13 cellular contexts compared by ENCODE assay signal in the genomic region with DNA sequence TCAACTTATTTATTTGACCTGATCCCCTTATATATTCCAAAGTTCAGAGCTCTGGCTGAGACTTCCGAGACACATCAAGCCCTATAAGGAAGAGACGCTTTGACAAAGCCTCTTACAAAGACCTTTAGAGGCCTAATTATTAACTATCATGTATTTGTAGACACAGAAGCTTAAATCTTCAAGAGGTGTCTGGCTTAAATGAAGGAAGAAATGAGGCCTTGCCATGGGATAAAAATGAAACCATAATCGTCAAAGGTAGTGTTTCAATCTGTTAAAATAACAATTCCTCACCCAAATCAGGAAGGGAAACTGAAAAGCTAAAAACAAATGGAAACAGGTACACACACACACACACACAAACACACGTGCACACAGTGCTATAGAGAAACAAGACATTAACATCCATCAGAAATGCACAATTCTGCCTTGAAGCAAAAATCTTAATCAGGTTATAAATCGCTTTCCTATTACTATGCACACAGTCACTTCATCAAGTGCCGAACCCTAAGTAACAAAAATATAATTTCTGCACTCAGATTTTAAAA. TPM values are rescaled to one million over a fixed set of nuclear protein-coding genes. Genes with fewer than 3 reads are reported as not detected.
DNase-seq lines count a peak whose midpoint lies in the region; ATAC-seq, FAIRE-seq and TF ChIP-seq lines count a peak whose summit lies in the region.
"Had no signal": no experiment of that assay in that cellular context is flagged by ENCODE, and none has a peak within 500 bp of the region (broad histone marks: within the 10 kb centered on the region; RNA-seq: fewer than 3 reads in every experiment).

No MANE protein-coding gene starts in this region.

- no peak for TF ChIP-seq RAD21 in IMR-90 (IDR thresholded peaks at IDR 0.05; ENCODE audit: low read length)
- TF ChIP-seq RAD21 in HepG2 (CRISPR knock-in tag; IDR thresholded peaks at IDR 0.05), result no peak

- no peaks in the 10 kb centered on the region for H3K27me3 ChIP-seq in IMR-90 (ENCODE audit: control insufficient read depth, insufficient read depth, low read length)
- no peaks in the 10 kb centered on the region for H3K27me3 ChIP-seq in HepG2 (ENCODE audit: control insufficient read depth in 1 of 2, insufficient read depth in 2 of 2, low read length in 2 of 2)
- no peaks in the 10 kb centered on the region for H3K27me3 ChIP-seq in stomach smooth muscle (ENCODE audit: control insufficient read depth in 1 of 2, insufficient read depth in 2 of 2, low read length in 2 of 2)
- no peaks in the 10 kb centered on the region for H3K27me3 ChIP-seq in prostate gland (replicated peaks; ENCODE audit: insufficient read depth)
- H3K27me3 ChIP-seq: neutrophil had no signal

- peak overlapping the region; percentile 99; the same call in 1 of the 2 replicates for H4K5ac ChIP-seq in IMR-90 (ENCODE audit: low read depth, low read length)

- FAIRE-seq in HepG2 (lab: Jason Lieb, UNC), result no peak

- POLR2A ChIA-PET in IMR-90 (lab: Charles Lee; ENCODE audit: unreplicated experiment), result no interaction called here
- POLR2A ChIA-PET in HepG2 (lab: Yijun Ruan, JAX), result no interaction called here

- peak overlapping the region; percentile 68 for H4K91ac ChIP-seq in IMR-90 (ENCODE audit: insufficient read depth, low read depth, low read length)

- peak overlapping the region; percentile 75; the same call in 1 of the 2 replicates for H2AK5ac ChIP-seq in IMR-90 (ENCODE audit: low read depth, low read length)

- peak overlapping the region; percentile 84; the same call in 2 of the 3 replicates for H2BK15ac ChIP-seq in IMR-90 (ENCODE audit: low read depth, low read length)

- no peaks in the 10 kb centered on the region for H3K9me3 Mint-ChIP-seq in activated naive CD8-positive, alpha-beta T cell treated with anti-CD3 and anti-CD28 coated beads for 36 hours
- H3K9me3 Mint-ChIP-seq: activated naive CD4-positive, alpha-beta T cell treated with anti-CD3 and anti-CD28 coated beads, Interleukin-2, amount 50 U/mL, for 24 hours; effector memory CD8-positive, alpha-beta T cell had no signal

- no peaks in the 10 kb centered on the region for H3K27me3 Mint-ChIP-seq in activated naive CD8-positive, alpha-beta T cell treated with anti-CD3 and anti-CD28 coated beads for 36 hours
- H3K27me3 Mint-ChIP-seq: activated naive CD4-positive, alpha-beta T cell treated with anti-CD3 and anti-CD28 coated beads, Interleukin-2, amount 50 U/mL, for 24 hours; effector memory CD8-positive, alpha-beta T cell had no signal

- intact Hi-C loops in IMR-90 (cut with micrococcal nuclease) (loop anchor here (5.0 to 10.0 kb wide), 2 partner anchors 67 to 974 kb away; a partner anchor contains a TSS), HepG2 (cut with micrococcal nuclease; ENCODE audit: unreplicated experiment) (no loop called here), prostate gland (cut with DNase I) (no loop called here)

- peak overlapping the region; percentile 74 for H3K27ac Mint-ChIP-seq in activated naive CD8-positive, alpha-beta T cell treated with anti-CD3 and anti-CD28 coated beads for 36 hours
- H3K27ac Mint-ChIP-seq: effector memory CD8-positive, alpha-beta T cell had no signal

- peak overlapping the region; percentile 75; the same call in 1 of the 2 replicates for H2BK20ac ChIP-seq in IMR-90 (ENCODE audit: low read depth, low read length)

- H3K4me3 Mint-ChIP-seq in activated naive CD8-positive, alpha-beta T cell treated with anti-CD3 and anti-CD28 coated beads for 36 hours, result no peak overlapping the region
- H3K4me3 Mint-ChIP-seq: activated naive CD4-positive, alpha-beta T cell treated with anti-CD3 and anti-CD28 coated beads, Interleukin-2, amount 50 U/mL, for 24 hours; effector memory CD8-positive, alpha-beta T cell had no signal

- H3K18ac ChIP-seq in IMR-90 (ENCODE audit: low read depth, low read length), result peak overlapping the region; percentile 100

- BruUV-seq in IMR-90 (replicated peaks; lab: Mats Ljungman, UMichigan) (no TSS peak), HepG2 (replicated peaks; lab: Mats Ljungman, UMichigan) (no TSS peak)

- TF ChIP-seq CTCF in IMR-90 (conservative IDR thresholded peaks at IDR 0.05; ENCODE audit: low read depth, low read length) (no peak), HepG2 (CRISPR knock-in tag; IDR thresholded peaks at IDR 0.05) (no peak), prostate gland (IDR thresholded peaks at IDR 0.05) (no peak)

- H3K4me3 ChIP-seq in IMR-90 (ENCODE audit: insufficient read depth, low read depth, low read length) (no peak overlapping the region), HepG2 (replicated peaks in 1 of 3; ENCODE audit: insufficient read depth in 1 of 3, low read depth in 2 of 3, low read length in 3 of 3) (no peak overlapping the region), stomach smooth muscle (ENCODE audit: low read length in 2 of 2) (peak overlapping the region in 1 of 2 donors; percentile 35), prostate gland (no peak overlapping the region)

- peaks cover 34% of the 10 kb centered on the region for H3K36me3 Mint-ChIP-seq in activated naive CD8-positive, alpha-beta T cell treated with anti-CD3 and anti-CD28 coated beads for 36 hours

- in situ Hi-C loops in IMR-90 (cut with MboI; ENCODE audit: low sequenced_read_pairs), result no loop called here
- in situ Hi-C loops in HepG2 (cut with HindIII; ENCODE audit: extremely low pct_ligation_motif_present, low pct_unique_long_range_greater_than_20kb), result no loop called here

- H3K9me3 ChIP-seq in IMR-90 (ENCODE audit: control insufficient read depth, insufficient read depth, low read length) (no peaks in the 10 kb centered on the region), HepG2 (ENCODE audit: low read length) (no peaks in the 10 kb centered on the region), stomach smooth muscle (ENCODE audit: control insufficient read depth in 2 of 2, low read length in 2 of 2) (peaks cover 0 to 6% of the 10 kb centered on the region in 2 donors), prostate gland (no peaks in the 10 kb centered on the region)
- H3K9me3 ChIP-seq: neutrophil had no signal

- H3K27ac ChIP-seq in IMR-90 (ENCODE audit: insufficient read depth, low read length) (peak overlapping the region; percentile 98; the same call in 1 of the 2 replicates), HepG2 (ENCODE audit: extremely low read length, insufficient read depth, low read length) (peak overlapping the region; percentile 78), stomach smooth muscle (ENCODE audit: low read length) (peak overlapping the region; percentile 83), prostate gland (no peak overlapping the region)
- H3K27ac ChIP-seq: neutrophil had no signal

- H3K79me1 ChIP-seq in IMR-90 (ENCODE audit: low read depth in 1 of 2, low read length in 2 of 2), result peaks cover 45 to 56% of the 10 kb centered on the region in 2 experiments

- DNase-seq in IMR-90 (no peak), HepG2 (ENCODE audit: low spot score) (no peak), prostate gland (ENCODE audit: low spot score) (no peak), globus pallidus (ENCODE audit: low spot score) (no peak), dedifferentiated amniotic fluid mesenchymal stem cell (ENCODE audit: extremely low spot score) (no peak)
- DNase-seq in activated naive CD8-positive, alpha-beta T cell treated with anti-CD3 and anti-CD28 coated beads for 36 hours, result no peak
- DNase-seq: COR-L47; effector memory CD8-positive, alpha-beta T cell; NCI-H2227 treated with DMSO at 0.1 percent for 48 hours; stimulated activated CD4-positive, alpha-beta T cell treated with anti-CD3 and anti-CD28 coated beads, Interleukin-4, amount 100 ng/mL, for 4 hours had no signal

- H4K8ac ChIP-seq in IMR-90 (ENCODE audit: low read depth in 2 of 2, low read length in 2 of 2), result peak overlapping the region; percentile 87 to 88; a peak in 3 of 4 replicates

- peaks cover 9% of the 10 kb centered on the region for H3K9me1 ChIP-seq in IMR-90 (ENCODE audit: insufficient read depth, low read length)

- peak overlapping the region; percentile 34; the same call in 1 of the 2 replicates for H3K56ac ChIP-seq in IMR-90 (ENCODE audit: extremely low read depth, insufficient read depth, low read length)

- peaks cover 49% of the 10 kb centered on the region for H3K4me1 Mint-ChIP-seq in activated naive CD8-positive, alpha-beta T cell treated with anti-CD3 and anti-CD28 coated beads for 36 hours

- H3K4me2 ChIP-seq in IMR-90 (ENCODE audit: low read depth, low read length) (peak overlapping the region; percentile 51; the same call in 1 of the 2 replicates), HepG2 (ENCODE audit: low read depth, low read length) (no peak overlapping the region; the same call in 1 of the 2 replicates)

- TF ChIP-seq POLR2A in IMR-90 (IDR thresholded peaks at IDR 0.05; ENCODE audit: low read depth, low read length), result no peak
- no peak for TF ChIP-seq POLR2A in HepG2 (IDR thresholded peaks at IDR 0.05; ENCODE audit: insufficient read depth in 1 of 2, low read depth in 2 of 2, low read length in 2 of 2)
- TF ChIP-seq POLR2A in prostate gland (IDR thresholded peaks at IDR 0.05), result no peak

- H3K36me3 ChIP-seq in IMR-90 (ENCODE audit: control insufficient read depth, insufficient read depth, low read length) (peaks cover 17% of the 10 kb centered on the region), HepG2 (replicated peaks in 1 of 2; ENCODE audit: control insufficient read depth in 1 of 2, insufficient read depth in 2 of 2, low read length in 2 of 2) (peaks cover 2 to 22% of the 10 kb centered on the region in 2 experiments; a peak in 4 of 5 replicates), stomach smooth muscle (ENCODE audit: control insufficient read depth in 2 of 2, insufficient read depth in 2 of 2, low read length in 2 of 2) (peaks cover 7 to 11% of the 10 kb centered on the region in 2 donors), prostate gland (no peaks in the 10 kb centered on the region)

- H3K4ac ChIP-seq in IMR-90 (ENCODE audit: low read depth, low read length), result peak overlapping the region; percentile 96; the same call in 1 of the 2 replicates

- WGBS in IMR-90 (ENCODE audit: extremely low coverage in 2 of 2, insufficient read length in 1 of 2), 2 experiments, result 80% methylated on average over 1 of the region's 6 CpGs; no CpG with 5 or more reads in 1 of the 2 experiments
- 89% methylated on average over 6 of the region's 6 CpGs for WGBS in HepG2 (ENCODE audit: low lambda C conversion rate)
- 66% methylated on average over 6 of the region's 6 CpGs for WGBS in prostate gland

- no peak for TF ChIP-seq EP300 in HepG2 (IDR thresholded peaks at IDR 0.05; ENCODE audit: low read depth in 2 of 2, low read length in 2 of 2)
- TF ChIP-seq EP300 in HepG2 (CRISPR knock-in tag; IDR thresholded peaks at IDR 0.05; ENCODE audit: borderline replicate concordance), result no peak

- H2AFZ ChIP-seq in IMR-90 (replicated peaks; ENCODE audit: low read length, poor library complexity) (no peak overlapping the region), HepG2 (ENCODE audit: low read length) (no peak overlapping the region)

- peak overlapping the region; percentile 100 for H2BK5ac ChIP-seq in IMR-90 (ENCODE audit: low read depth, low read length, poor library complexity, severe bottlenecking)

- H3K14ac ChIP-seq in IMR-90 (replicated peaks; ENCODE audit: low read depth, low read length), result peak overlapping the region; percentile 90

- no peak for ATAC-seq in IMR-90 (ENCODE audit: low read depth)
- no peak for ATAC-seq in HepG2
- ATAC-seq: effector memory CD8-positive, alpha-beta T cell had no signal

- peaks cover 8% of the 10 kb centered on the region for H3K79me2 ChIP-seq in HepG2 (ENCODE audit: insufficient read depth, low read length)

- H3K4me1 ChIP-seq in IMR-90 (ENCODE audit: control insufficient read depth, insufficient read depth, low read length) (peaks cover 23% of the 10 kb centered on the region), HepG2 (ENCODE audit: insufficient read depth, low read length) (peaks cover 80% of the 10 kb centered on the region), stomach smooth muscle (ENCODE audit: control insufficient read depth, insufficient read depth, low read length) (peaks cover 22% of the 10 kb centered on the region), prostate gland (replicated peaks) (no peaks in the 10 kb centered on the region)

- H3K23ac ChIP-seq in IMR-90 (ENCODE audit: low read depth, low read length), result peak overlapping the region; percentile 97; the same call in 1 of the 2 replicates

- H2AK9ac ChIP-seq in IMR-90 (replicated peaks; ENCODE audit: low read depth, low read length, poor library complexity), result no peak overlapping the region

- dilution Hi-C loops in IMR-90 (cut with HindIII; ENCODE audit: low sequenced_read_pairs, unreplicated experiment), result no loop called here

- H4K20me1 ChIP-seq in IMR-90 (ENCODE audit: insufficient read depth, low read length) (peaks cover 4% of the 10 kb centered on the region), HepG2 (ENCODE audit: insufficient read depth, low read length) (no peaks in the 10 kb centered on the region)

- H3K9ac ChIP-seq in IMR-90 (ENCODE audit: low read depth, low read length) (peak overlapping the region; percentile 49; the same call in 1 of the 2 replicates), HepG2 (ENCODE audit: insufficient read depth, low read depth, low read length) (no peak overlapping the region), stomach smooth muscle (ENCODE audit: low read length in 2 of 2) (peak overlapping the region; percentile 49 to 66)

- peak overlapping the region; percentile 92 for H2BK120ac ChIP-seq in IMR-90 (ENCODE audit: low read depth, low read length)

- CTCF ChIA-PET in IMR-90 (lab: Yijun Ruan, JAX), result no interaction called here
- CTCF ChIA-PET in HepG2 (lab: Yijun Ruan, JAX; ENCODE audit: low intra/inter-chr PET ratio, low total read pairs), result no interaction called here

RNA-seq across cellular contexts. Expression of a gene that starts 50.2 kb away (rescaled TPM):
- total RNA-seq in IMR-90 (2012; rRNA removed), result 19.7 and 29.2 TPM in 2 replicates
- polyA plus RNA-seq in IMR-90 (2012; rRNA removed), result 43.3 and 54.5 TPM in 2 replicates
- polyA plus RNA-seq in IMR-90 (2012; cell fraction: cytosol; rRNA removed), result 12.1 and 20.1 TPM in 2 replicates
- polyA plus RNA-seq in IMR-90 (2012; cell fraction: nucleus; rRNA removed; ENCODE audit: low replicate concordance), result 9.3 and 56.7 TPM in 2 replicates
- total RNA-seq in activated naive CD8-positive, alpha-beta T cell treated with anti-CD3 and anti-CD28 coated beads for 36 hours, result 100 to 1,000 TPM; 109 to 124 TPM
- 17.0 and 40.7 TPM in 2 replicates for total RNA-seq in HepG2 (2016; rRNA removed; fragmentation: Illumina TruSeq; extraction: Trizol)
- 23.7 and 24.5 TPM in 2 replicates for total RNA-seq in HepG2 (2016; cell fraction: cytosol; rRNA removed; fragmentation: Illumina TruSeq; extraction: Trizol; ENCODE audit: low read depth)
- total RNA-seq in HepG2 (2016; cell fraction: insoluble cytoplasmic fraction; rRNA removed; fragmentation: Illumina TruSeq; extraction: Trizol), result 17.3 and 36.3 TPM in 2 replicates
- total RNA-seq in HepG2 (2016; cell fraction: membrane; rRNA removed; fragmentation: Illumina TruSeq; extraction: Trizol), result 17.7 and 19.6 TPM in 2 replicates
- 30.0 and 32.6 TPM in 2 replicates for total RNA-seq in HepG2 (2016; cell fraction: nucleus; rRNA removed; fragmentation: Illumina TruSeq; extraction: Trizol)
- polyA plus RNA-seq in HepG2 (2011; rRNA removed), result 28.1 and 30.1 TPM in 2 replicates
- polyA plus RNA-seq in HepG2 (2011; cell fraction: cytosol; rRNA removed), result 12.4 and 18.9 TPM in 2 replicates
- polyA plus RNA-seq in HepG2 (2011; cell fraction: nucleus; rRNA removed), result 12.4 and 19.6 TPM in 2 replicates
- polyA plus RNA-seq in HepG2 (2012), result 34.7 and 41.5 TPM in 2 replicates
- 4.7 and 4.8 TPM in 2 replicates for polyA plus RNA-seq in HepG2 (2016; cell fraction: cytosol; fragmentation: Illumina TruSeq; extraction: Trizol; ENCODE audit: low read depth)
- polyA plus RNA-seq in HepG2 (2016; cell fraction: insoluble cytoplasmic fraction; fragmentation: Illumina TruSeq; extraction: Trizol; ENCODE audit: low read depth), result 82.4 and 83.3 TPM in 2 replicates
- polyA plus RNA-seq in HepG2 (2016; cell fraction: membrane; fragmentation: Illumina TruSeq; extraction: Trizol; ENCODE audit: low read depth), result 12.6 and 14.2 TPM in 2 replicates
- polyA plus RNA-seq in HepG2 (2016; cell fraction: nucleus; fragmentation: Illumina TruSeq; extraction: Trizol; ENCODE audit: insufficient read depth, low read depth), result 48.7 and 48.8 TPM in 2 replicates
- 19.2 and 28.5 TPM in 2 replicates for polyA minus RNA-seq in HepG2 (2011; rRNA and poly(A)+ RNA removed; ENCODE audit: low replicate concordance)
- 16.3 and 22.9 TPM in 2 replicates for polyA minus RNA-seq in HepG2 (2011; cell fraction: cytosol; rRNA and poly(A)+ RNA removed)
- 58.1 and 64.4 TPM in 2 replicates for polyA minus RNA-seq in HepG2 (2011; cell fraction: nucleus; rRNA and poly(A)+ RNA removed)
- 10 to 100 TPM; 23.8 to 43.6 TPM for total RNA-seq in prostate gland

Comparison
In these comparisons a context has a peak if more than half of its experiments do, and no peak if none do; other contexts are left out.
1. H3K27ac ChIP-seq: peak in IMR-90 (single experiment), HepG2 (single experiment) and stomach smooth muscle (single experiment); none in prostate gland (0 of 2).